ENCODE assay signal across 13 cellular contexts in the genomic region with DNA sequence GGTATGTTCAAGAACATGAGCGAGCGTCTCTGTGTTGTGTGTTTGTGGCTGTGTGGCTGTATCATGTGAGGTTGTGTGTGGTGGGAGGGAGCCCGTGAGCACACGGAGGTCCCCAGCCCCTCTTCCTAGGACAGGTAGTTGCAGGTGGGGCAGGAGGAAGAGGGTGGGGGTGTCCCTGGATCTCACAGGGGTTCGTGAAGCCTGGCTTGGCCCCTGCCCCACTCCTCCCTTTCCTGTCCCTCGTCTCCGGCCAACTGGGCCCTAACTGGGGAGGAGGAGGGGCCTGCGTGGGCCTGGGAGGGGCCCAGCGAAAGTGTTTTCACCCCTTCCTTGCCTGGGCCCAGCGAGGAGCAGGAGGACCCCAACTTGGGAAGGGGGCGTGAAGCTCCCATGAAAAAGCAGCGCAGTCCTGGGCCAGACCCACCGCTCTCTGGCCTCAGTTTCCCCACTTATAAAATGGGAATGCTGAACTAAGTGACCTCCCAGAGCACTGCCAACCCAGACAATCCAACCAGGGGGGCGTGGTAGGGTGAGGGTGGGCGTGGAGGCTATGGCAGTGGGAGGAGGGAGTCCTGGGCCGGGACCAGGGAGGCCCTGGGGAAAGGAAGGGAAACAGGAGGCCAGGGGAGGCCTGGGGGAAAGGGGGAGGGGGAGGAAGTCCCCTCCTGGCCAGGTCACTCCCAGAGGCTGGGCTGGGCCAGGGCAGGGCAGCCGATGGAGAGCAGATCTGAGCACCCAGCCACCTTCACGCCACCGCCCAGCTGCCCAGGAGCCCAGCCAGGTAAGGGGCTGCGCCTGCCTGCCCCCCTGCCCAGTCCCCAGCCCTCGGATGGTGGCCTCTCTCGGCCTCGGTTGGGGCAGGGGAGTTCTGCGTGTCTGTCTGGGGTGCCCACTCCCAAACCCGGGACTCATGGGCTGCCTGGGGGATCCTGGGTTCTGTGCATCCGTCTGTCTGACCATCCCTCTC. TPM values are rescaled to one million over a fixed set of nuclear protein-coding genes. Genes with fewer than 3 reads are reported as not detected.
A peak's percentile ranks its signal among the peaks of the same experiment; 100 is the strongest.
DNase-seq lines count a peak whose midpoint lies in the region; ATAC-seq and TF ChIP-seq lines count a peak whose summit lies in the region.
"Had no signal": no experiment of that assay in that cellular context is flagged by ENCODE, and none has a peak within 500 bp of the region (broad histone marks: within the 10 kb centered on the region; RNA-seq: fewer than 3 reads in every experiment).

A gene (plus strand): TSS at position 683 of the 967 bp plus-strand sequence. CDS start 473 bp downstream, outside the sequence.

- no peak for TF ChIP-seq POLR2A in upper lobe of left lung (IDR thresholded peaks at IDR 0.05)

- peaks cover 0 to 3% (median 0%) of the 10 kb centered on the region in 4 donors for H3K36me3 ChIP-seq in upper lobe of left lung

- H3K36me3 Mint-ChIP-seq in activated naive CD8-positive, alpha-beta T cell: no peaks in the 10 kb centered on the region
- no peaks in the 10 kb centered on the region for H3K36me3 Mint-ChIP-seq in activated naive CD8-positive, alpha-beta T cell treated with anti-CD3 and anti-CD28 coated beads, Interleukin-2, amount 50 U/mL, for 24 hours (ENCODE audit: low read depth)

- no peak for DNase-seq in activated naive CD8-positive, alpha-beta T cell treated with anti-CD3 and anti-CD28 coated beads, Interleukin-2, amount 50 U/mL, for 24 hours
- DNase-seq in UCSD-AML1 (lab: John Stamatoyannopoulos, UW; ENCODE audit: unreplicated experiment): peak; percentile 65
- DNase-seq in left kidney (ENCODE audit: low read depth, low spot score): peak; percentile 16
- peak in 1 of 2 donors; percentile 40 for DNase-seq in upper lobe of left lung
- no peak for DNase-seq in NCI-H1105 (lab: John Stamatoyannopoulos, UW)
- no peak for DNase-seq in D341Med (ENCODE audit: low spot score)
- DNase-seq in NCI-H1694 treated with DMSO at 0.1 percent for 48 hours (lab: John Stamatoyannopoulos, UW): no peak
- DNase-seq: activated T-cell treated with anti-CD3 and anti-CD28 coated beads, Interleukin-2, amount 50 U/mL, for 72 hours; midbrain; NCI-H446 had no signal

- H3K27me3 ChIP-seq in upper lobe of left lung: no peaks in the 10 kb centered on the region

- H3K4me3 ChIP-seq in upper lobe of left lung: peak within 1 kb of the TSS in 1 of 4 donors; percentile 27
- H3K4me3 ChIP-seq: skin epidermis had no signal

- no peaks in the 10 kb centered on the region for H3K27me3 Mint-ChIP-seq in activated naive CD8-positive, alpha-beta T cell
- no peaks in the 10 kb centered on the region for H3K27me3 Mint-ChIP-seq in activated naive CD8-positive, alpha-beta T cell treated with anti-CD3 and anti-CD28 coated beads, Interleukin-2, amount 50 U/mL, for 24 hours

- peak within 1 kb of the TSS; percentile 30 to 58 (median 42) for H3K27ac ChIP-seq in upper lobe of left lung

- peaks cover 35% of the 10 kb centered on the region for H3K4me1 Mint-ChIP-seq in activated naive CD8-positive, alpha-beta T cell (ENCODE audit: low read depth)
- H3K4me1 Mint-ChIP-seq in activated naive CD8-positive, alpha-beta T cell treated with anti-CD3 and anti-CD28 coated beads, Interleukin-2, amount 50 U/mL, for 24 hours: peaks cover 35% of the 10 kb centered on the region

- 0 to 55% methylated on average over 2 to 21 of the region's 26 CpGs for WGBS in upper lobe of left lung, 2 donors

- no peaks in the 10 kb centered on the region for H3K9me3 ChIP-seq in upper lobe of left lung

- no peak for TF ChIP-seq CTCF in upper lobe of left lung (IDR thresholded peaks at IDR 0.05)

- ATAC-seq in activated naive CD8-positive, alpha-beta T cell treated with anti-CD3 and anti-CD28 coated beads, Interleukin-2, amount 50 U/mL, for 24 hours: no peak
- peak; percentile 7 to 12 for ATAC-seq in upper lobe of left lung (ENCODE audit: low FRiP score in 2 of 2)

- H3K27ac Mint-ChIP-seq in activated naive CD8-positive, alpha-beta T cell: no peak within 1 kb of the TSS
- H3K27ac Mint-ChIP-seq in activated naive CD8-positive, alpha-beta T cell treated with anti-CD3 and anti-CD28 coated beads, Interleukin-2, amount 50 U/mL, for 24 hours: no peak within 1 kb of the TSS
- H3K27ac Mint-ChIP-seq: activated T-cell treated with anti-CD3 and anti-CD28 coated beads, Interleukin-2, amount 50 U/mL, for 72 hours had no signal

- no peaks in the 10 kb centered on the region for H3K9me3 Mint-ChIP-seq in activated naive CD8-positive, alpha-beta T cell (ENCODE audit: low read depth)
- H3K9me3 Mint-ChIP-seq in activated naive CD8-positive, alpha-beta T cell treated with anti-CD3 and anti-CD28 coated beads, Interleukin-2, amount 50 U/mL, for 24 hours: no peaks in the 10 kb centered on the region
- H3K9me3 Mint-ChIP-seq: activated T-cell treated with anti-CD3 and anti-CD28 coated beads, Interleukin-2, amount 50 U/mL, for 72 hours had no signal

- peaks cover 3 to 35% (median 17%) of the 10 kb centered on the region in 4 donors for H3K4me1 ChIP-seq in upper lobe of left lung

- no peak for TF ChIP-seq EP300 in upper lobe of left lung (IDR thresholded peaks at IDR 0.05)

- peak within 1 kb of the TSS; percentile 61 for H3K4me3 Mint-ChIP-seq in activated naive CD8-positive, alpha-beta T cell
- H3K4me3 Mint-ChIP-seq in activated naive CD8-positive, alpha-beta T cell treated with anti-CD3 and anti-CD28 coated beads, Interleukin-2, amount 50 U/mL, for 24 hours: no peak within 1 kb of the TSS

RNA-seq across cellular contexts. Expression of the gene that starts here (rescaled TPM):
- total RNA-seq in upper lobe of left lung: 1 to 10 TPM in 3 of 6 donors, not detected in 3; 1.2 to 2.8 (median 1.4) TPM
- total RNA-seq: activated T-cell treated with anti-CD3 and anti-CD28 coated beads, Interleukin-2, amount 50 U/mL, for 72 hours; glomerular endothelial cell had no signal

Comparison
In these comparisons a context has a peak if more than half of its experiments do, and no peak if none do; other contexts are left out.
1. DNase-seq: peak in UCSD-AML1 (single experiment) and left kidney (single experiment); none in activated naive CD8-positive, alpha-beta T cell treated with anti-CD3 and anti-CD28 coated beads, Interleukin-2, amount 50 U/mL, for 24 hours (single experiment), NCI-H1105 (single experiment), D341Med (single experiment) and NCI-H1694 treated with DMSO at 0.1 percent for 48 hours (single experiment).